ENCODE assay signal across 8 cellular contexts in genomic region chr6:2858678-2859324, GRCh38. TPM values are rescaled to one million over a fixed set of nuclear protein-coding genes. Genes with fewer than 3 reads are reported as not detected.
A peak's percentile ranks its signal among the peaks of the same experiment; 100 is the strongest.
DNase-seq lines count a peak whose midpoint lies in the region; ATAC-seq and TF ChIP-seq lines count a peak whose summit lies in the region.

No MANE protein-coding gene starts in this region.

- H3K27ac Mint-ChIP-seq in activated T-helper 2 cell treated with anti-CD3 and anti-CD28 coated beads, Interferon-gamma antibody, Interleukin-2, Interleukin-4, amounts not matched to agents 10 μg/mL and 5 μg/mL and 100 μg/mL, durations not matched to agents 14 hours and 24 hours and 36 hours: peak overlapping the region; percentile 100

- intact Hi-C loops in activated T-helper 2 cell treated with anti-CD3 and anti-CD28 coated beads, Interferon-gamma antibody, Interleukin-2, Interleukin-4, amounts not matched to agents 10 μg/mL and 5 μg/mL and 100 μg/mL, durations not matched to agents 14 hours and 24 hours and 36 hours (cut with micrococcal nuclease): loop anchor here (5.0 kb wide), 1 partner anchor 1278 kb away; the partner anchor contains the start of gene ECI2

- H3K9me3 Mint-ChIP-seq in activated T-helper 2 cell treated with anti-CD3 and anti-CD28 coated beads, Interferon-gamma antibody, Interleukin-2, Interleukin-4, amounts not matched to agents 10 μg/mL and 5 μg/mL and 100 μg/mL, durations not matched to agents 14 hours and 24 hours and 36 hours: peaks cover 18% of the 10 kb centered on the region

- H3K36me3 ChIP-seq in liver (ENCODE audit: control insufficient read depth in 4 of 4, insufficient read depth in 3 of 4, low read depth in 1 of 4, low read length in 3 of 4): no peaks in the 10 kb centered on the region
- no peaks in the 10 kb centered on the region for H3K36me3 ChIP-seq in upper lobe of left lung

- H3K27ac ChIP-seq in liver (ENCODE audit: low read depth in 1 of 2, low read length in 2 of 2) (peak overlapping the region; percentile 78 to 83), upper lobe of left lung (peak overlapping the region; percentile 78 to 89 (median 84))

- H3K4me3 ChIP-seq in liver (ENCODE audit: low read depth in 1 of 3, low read length in 3 of 3) (no peak overlapping the region), upper lobe of left lung (peak overlapping the region in 1 of 4 donors; percentile 20)

- in situ Hi-C loops in ACHN (cut with HindIII; ENCODE audit: low pct_ligation_motif_present, low pct_unique_long_range_greater_than_20kb, low sequenced_read_pairs): no loop called here

- no peaks in the 10 kb centered on the region for H3K27me3 ChIP-seq in liver (ENCODE audit: control insufficient read depth in 4 of 4, insufficient read depth in 4 of 4, low read length in 3 of 4)
- H3K27me3 ChIP-seq in upper lobe of left lung: no peaks in the 10 kb centered on the region

- TF ChIP-seq CTCF in liver (IDR thresholded peaks at IDR 0.05; ENCODE audit: low read depth, low read length, missing input control): no peak
- TF ChIP-seq CTCF in upper lobe of left lung (IDR thresholded peaks at IDR 0.05): no peak

- no peak for TF ChIP-seq EP300 in upper lobe of left lung (IDR thresholded peaks at IDR 0.05)

- peak in 1 of 4 donors; percentile 56 for TF ChIP-seq POLR2A in upper lobe of left lung (IDR thresholded peaks at IDR 0.05)

- DNase-seq in activated naive CD4-positive, alpha-beta T cell treated with Interleukin-2 at 50 U/mL for 16 hours: peak; percentile 39
- DNase-seq in activated naive CD4-positive, alpha-beta T cell treated with anti-CD3 and anti-CD28 coated beads, Interleukin-2, amount 50 U/mL, for 16 hours: no peak
- peak; percentile 52 for DNase-seq in activated T-helper 2 cell treated with anti-CD3 and anti-CD28 coated beads, Interferon-gamma antibody, Interleukin-2, Interleukin-4, amounts not matched to agents 10 μg/mL and 5 μg/mL and 100 μg/mL, durations not matched to agents 14 hours and 24 hours and 36 hours (ENCODE audit: low spot score)
- no peak for DNase-seq in upper lobe of left lung
- no peak for DNase-seq in ACHN
- DNase-seq in NCI-H748 treated with DMSO at 0.1 percent for 48 hours (lab: John Stamatoyannopoulos, UW): no peak

- ATAC-seq in upper lobe of left lung (ENCODE audit: low FRiP score in 2 of 2) (no peak), HG03342 (IDR thresholded peaks at IDR 0.05; ENCODE audit: unreplicated experiment) (no peak)

- H3K9me3 ChIP-seq in liver (ENCODE audit: control insufficient read depth in 4 of 4, low read length in 3 of 4) (no peaks in the 10 kb centered on the region), upper lobe of left lung (no peaks in the 10 kb centered on the region)

- no peak for TF ChIP-seq RAD21 in liver (IDR thresholded peaks at IDR 0.05)

- H3K27me3 Mint-ChIP-seq in activated T-helper 2 cell treated with anti-CD3 and anti-CD28 coated beads, Interferon-gamma antibody, Interleukin-2, Interleukin-4, amounts not matched to agents 10 μg/mL and 5 μg/mL and 100 μg/mL, durations not matched to agents 14 hours and 24 hours and 36 hours (ENCODE audit: low read depth): no peaks in the 10 kb centered on the region

- peaks cover 32% of the 10 kb centered on the region for H3K36me3 Mint-ChIP-seq in activated T-helper 2 cell treated with anti-CD3 and anti-CD28 coated beads, Interferon-gamma antibody, Interleukin-2, Interleukin-4, amounts not matched to agents 10 μg/mL and 5 μg/mL and 100 μg/mL, durations not matched to agents 14 hours and 24 hours and 36 hours (ENCODE audit: low read depth)

- peaks cover 85% of the 10 kb centered on the region for H3K4me1 Mint-ChIP-seq in activated T-helper 2 cell treated with anti-CD3 and anti-CD28 coated beads, Interferon-gamma antibody, Interleukin-2, Interleukin-4, amounts not matched to agents 10 μg/mL and 5 μg/mL and 100 μg/mL, durations not matched to agents 14 hours and 24 hours and 36 hours (ENCODE audit: low read depth)

- 68% methylated on average over 5 of the region's 5 CpGs for WGBS in liver
- WGBS in upper lobe of left lung, 2 donors: 48 to 52% methylated on average over 5 of the region's 5 CpGs

- H3K4me3 Mint-ChIP-seq in activated T-helper 2 cell treated with anti-CD3 and anti-CD28 coated beads, Interferon-gamma antibody, Interleukin-2, Interleukin-4, amounts not matched to agents 10 μg/mL and 5 μg/mL and 100 μg/mL, durations not matched to agents 14 hours and 24 hours and 36 hours (ENCODE audit: low read depth): peak overlapping the region; percentile 85

- H3K4me1 ChIP-seq in liver (ENCODE audit: control insufficient read depth in 4 of 4, insufficient read depth in 4 of 4, low read length in 3 of 4): peaks cover 0 to 6% (median 3%) of the 10 kb centered on the region in 4 donors
- peaks cover 41 to 47% (median 45%) of the 10 kb centered on the region in 4 donors for H3K4me1 ChIP-seq in upper lobe of left lung

- no peak overlapping the region for H3K9ac ChIP-seq in liver (ENCODE audit: low read depth in 1 of 2, low read length in 2 of 2)

TF ChIP-seq in liver, 16 proteins besides CTCF, POLR2A, EP300 and RAD21:
- TF ChIP-seq HNF4G (IDR thresholded peaks at IDR 0.05) (no peak), JUND (IDR thresholded peaks at IDR 0.05) (no peak)

RNA-seq across cellular contexts. Expression of gene SERPINB1, which starts 17.1 kb away (rescaled TPM):
- 102 and 103 TPM in 2 replicates for total RNA-seq in activated T-helper 2 cell treated with anti-CD3 and anti-CD28 coated beads, Interferon-gamma antibody, Interleukin-2, Interleukin-4, amounts not matched to agents 10 μg/mL and 5 μg/mL and 100 μg/mL, durations not matched to agents 14 hours and 24 hours and 36 hours
- total RNA-seq in liver: 10 to 100 TPM; 14.8 to 34.3 TPM
- polyA plus RNA-seq in liver: 10 to 100 TPM; 12.5 to 22.3 TPM
- 100 to 1,000 TPM in 4 of 6 donors, 10 to 100 TPM in 2; 56.6 to 184 (median 102) TPM for total RNA-seq in upper lobe of left lung

RNA-seq across cellular contexts. Expression of gene SERPINB9, which starts 44.3 kb away (rescaled TPM):
- total RNA-seq in activated T-helper 2 cell treated with anti-CD3 and anti-CD28 coated beads, Interferon-gamma antibody, Interleukin-2, Interleukin-4, amounts not matched to agents 10 μg/mL and 5 μg/mL and 100 μg/mL, durations not matched to agents 14 hours and 24 hours and 36 hours: 120 and 123 TPM in 2 replicates
- 1 to 10 TPM; 4.7 to 5.1 TPM for total RNA-seq in liver
- polyA plus RNA-seq in liver: 1 to 10 TPM; 2.2 to 4.0 TPM
- 10 to 100 TPM in 2 of 6 donors, 1 to 10 TPM in 4; 7.7 to 14.0 (median 9.3) TPM for total RNA-seq in upper lobe of left lung

Comparison
In these comparisons a context has a peak if more than half of its experiments do, and no peak if none do; other contexts are left out.
1. DNase-seq: peak in activated naive CD4-positive, alpha-beta T cell treated with Interleukin-2 at 50 U/mL for 16 hours (single experiment) and activated T-helper 2 cell treated with anti-CD3 and anti-CD28 coated beads, Interferon-gamma antibody, Interleukin-2, Interleukin-4, amounts not matched to agents 10 μg/mL and 5 μg/mL and 100 μg/mL, durations not matched to agents 14 hours and 24 hours and 36 hours (single experiment); none in activated naive CD4-positive, alpha-beta T cell treated with anti-CD3 and anti-CD28 coated beads, Interleukin-2, amount 50 U/mL, for 16 hours (single experiment), upper lobe of left lung (0 of 2), ACHN (single experiment) and NCI-H748 treated with DMSO at 0.1 percent for 48 hours (single experiment).